In the genomic region with DNA sequence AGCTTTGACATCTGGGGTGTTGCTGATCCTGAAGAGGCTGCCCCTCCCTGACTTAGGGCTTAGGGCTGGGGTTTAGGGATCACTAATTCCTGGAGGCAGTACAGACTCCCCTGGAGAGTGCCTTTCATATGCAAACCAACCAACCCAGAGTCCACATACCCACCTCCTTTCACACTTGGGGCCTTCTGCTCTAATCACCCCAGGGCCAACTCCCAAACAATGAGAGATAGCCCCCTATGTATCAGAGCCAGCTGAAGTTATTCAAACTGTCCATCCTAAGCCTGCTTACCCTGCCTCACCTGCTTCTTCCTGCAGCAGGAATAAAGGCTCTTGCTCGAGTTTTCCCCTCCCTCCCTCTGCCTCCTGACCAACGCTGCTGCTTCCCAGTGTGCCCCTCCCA, we compare ENCODE assay signal across 23 cellular contexts. TPM values are rescaled to one million over a fixed set of nuclear protein-coding genes. Genes with fewer than 3 reads are reported as not detected.
DNase-seq lines count a peak whose midpoint lies in the region; ATAC-seq, FAIRE-seq and TF ChIP-seq lines count a peak whose summit lies in the region.
"Had no signal": no experiment of that assay in that cellular context is flagged by ENCODE, and none has a peak within 500 bp of the region (broad histone marks: within the 10 kb centered on the region; RNA-seq: fewer than 3 reads in every experiment).

No MANE protein-coding gene starts in this region.

- H3K27me3 Mint-ChIP-seq in astrocyte (ENCODE audit: low read depth, unreplicated experiment): peaks cover 55% of the 10 kb centered on the region

- WGBS in iPS DF 6.9 (ENCODE audit: insufficient coverage, insufficient read length): no CpG with 5 or more reads among the region's 2 CpGs
- WGBS in aorta, 2 donors: 23 to 35% methylated on average over 2 of the region's 2 CpGs

- DNase-seq in NCI-H146 (lab: John Stamatoyannopoulos, UW): peak; percentile 80
- no peak for DNase-seq in astrocyte (ENCODE audit: low read depth)
- DNase-seq in iPS DF 6.9 (ENCODE audit: low read depth, low spot score): peak; percentile 82
- DNase-seq in stimulated activated effector memory CD8-positive, alpha-beta T cell treated with anti-CD3 and anti-CD28 coated beads, Interleukin-12 subunit alpha, Interleukin-12 subunit beta, amount 100 ng/mL, for 72 hours (ENCODE audit: low spot score in 2 of 2): no peak
- no peak for DNase-seq in dedifferentiated amniotic fluid mesenchymal stem cell (ENCODE audit: extremely low spot score)
- DNase-seq in aorta: no peak
- DNase-seq: CD4-positive, alpha-beta memory T cell; DND-41; GM23248; KG1; NCI-H1092; NCI-H1436; NCI-H2029; NCI-H2227 treated with DMSO at 0.1 percent for 48 hours; NCI-H510A; NCI-H774; OCI-M1; SJCRH30 had no signal

- H3K4me3 Mint-ChIP-seq in astrocyte (ENCODE audit: unreplicated experiment): no peak overlapping the region
- no peak overlapping the region for H3K4me3 Mint-ChIP-seq in stimulated activated effector memory CD8-positive, alpha-beta T cell treated with anti-CD3 and anti-CD28 coated beads, Interleukin-12 subunit alpha, Interleukin-12 subunit beta, amount 100 ng/mL, for 72 hours
- H3K4me3 Mint-ChIP-seq: CD4-positive, alpha-beta memory T cell had no signal

- H3K27ac ChIP-seq in astrocyte (ENCODE audit: low read depth, low read length): no peak overlapping the region
- H3K27ac ChIP-seq in iPS DF 6.9 (ENCODE audit: low read length): no peak overlapping the region
- H3K27ac ChIP-seq in aorta (ENCODE audit: low read depth in 1 of 2, low read length in 2 of 2): no peak overlapping the region
- H3K27ac ChIP-seq: BLaER1, GM23248, SJCRH30 had no signal

- ATAC-seq in stimulated activated effector memory CD8-positive, alpha-beta T cell treated with anti-CD3 and anti-CD28 coated beads, Interleukin-12 subunit alpha, Interleukin-12 subunit beta, amount 100 ng/mL, for 72 hours: peak; percentile 13
- no peak for ATAC-seq in activated CD4-positive, CD25-positive, alpha-beta regulatory T cell treated with anti-CD3 and anti-CD28 coated beads, Interleukin-2, amount 50 U/mL, for 24 hours
- ATAC-seq in aorta (ENCODE audit: low FRiP score): no peak

- no peak overlapping the region for H3K4me3 ChIP-seq in astrocyte (ENCODE audit: insufficient read depth, low read depth, low read length)
- H3K4me3 ChIP-seq in iPS DF 6.9 (ENCODE audit: low read length): no peak overlapping the region
- no peak overlapping the region for H3K4me3 ChIP-seq in aorta (ENCODE audit: low read length in 2 of 2)
- H3K4me3 ChIP-seq: BLaER1, GM23248, SJCRH30 had no signal

- no peak for FAIRE-seq in astrocyte (lab: Jason Lieb, UNC)
- FAIRE-seq: GM12891, HTR-8/SVneo, RCC 7860 had no signal

- H3K4me2 ChIP-seq in astrocyte (ENCODE audit: low read length): no peak overlapping the region
- H3K4me2 ChIP-seq: BLaER1 had no signal

- no peaks in the 10 kb centered on the region for H3K9me3 ChIP-seq in astrocyte (ENCODE audit: insufficient read depth, low read depth, low read length)
- H3K9me3 ChIP-seq in iPS DF 6.9 (ENCODE audit: control insufficient read depth, insufficient read depth, low read length): no peaks in the 10 kb centered on the region
- no peaks in the 10 kb centered on the region for H3K9me3 ChIP-seq in aorta (ENCODE audit: control insufficient read depth, low read length)
- H3K9me3 ChIP-seq: SJCRH30 had no signal

- TF ChIP-seq CTCF in astrocyte (IDR thresholded peaks at IDR 0.05; ENCODE audit: insufficient read depth, low read depth, low read length): no peak

- H3K4me1 Mint-ChIP-seq in astrocyte (ENCODE audit: low read depth, unreplicated experiment): no peaks in the 10 kb centered on the region
- no peaks in the 10 kb centered on the region for H3K4me1 Mint-ChIP-seq in stimulated activated effector memory CD8-positive, alpha-beta T cell treated with anti-CD3 and anti-CD28 coated beads, Interleukin-12 subunit alpha, Interleukin-12 subunit beta, amount 100 ng/mL, for 72 hours
- H3K4me1 Mint-ChIP-seq: CD4-positive, alpha-beta memory T cell had no signal

- H3K4me1 ChIP-seq in astrocyte (ENCODE audit: insufficient read depth, low read length) (no peaks in the 10 kb centered on the region), iPS DF 6.9 (ENCODE audit: control insufficient read depth, insufficient read depth, low read length) (peaks cover 2% of the 10 kb centered on the region; the same call in 1 of the 2 replicates), aorta (ENCODE audit: control insufficient read depth in 1 of 2, insufficient read depth in 2 of 2, low read length in 2 of 2) (no peaks in the 10 kb centered on the region)
- H3K4me1 ChIP-seq: SJCRH30 had no signal

- H3K9ac ChIP-seq in astrocyte (ENCODE audit: low read length): no peak overlapping the region
- H3K9ac ChIP-seq: BLaER1, GM23248 had no signal

- peaks cover 6% of the 10 kb centered on the region for H3K9me3 Mint-ChIP-seq in astrocyte (ENCODE audit: unreplicated experiment)
- H3K9me3 Mint-ChIP-seq in stimulated activated effector memory CD8-positive, alpha-beta T cell treated with anti-CD3 and anti-CD28 coated beads, Interleukin-12 subunit alpha, Interleukin-12 subunit beta, amount 100 ng/mL, for 72 hours: no peaks in the 10 kb centered on the region

- no peaks in the 10 kb centered on the region for H3K79me2 ChIP-seq in astrocyte (ENCODE audit: insufficient read depth, low read length)

- intact Hi-C loops in aorta (cut with DNase I): no loop called here

- H3K36me3 Mint-ChIP-seq in astrocyte (ENCODE audit: low read depth, unreplicated experiment): no peaks in the 10 kb centered on the region
- H3K36me3 Mint-ChIP-seq in stimulated activated effector memory CD8-positive, alpha-beta T cell treated with anti-CD3 and anti-CD28 coated beads, Interleukin-12 subunit alpha, Interleukin-12 subunit beta, amount 100 ng/mL, for 72 hours: no peaks in the 10 kb centered on the region
- H3K36me3 Mint-ChIP-seq: CD4-positive, alpha-beta memory T cell had no signal

- no peak overlapping the region for H3K27ac Mint-ChIP-seq in astrocyte (ENCODE audit: unreplicated experiment)
- H3K27ac Mint-ChIP-seq in stimulated activated effector memory CD8-positive, alpha-beta T cell treated with anti-CD3 and anti-CD28 coated beads, Interleukin-12 subunit alpha, Interleukin-12 subunit beta, amount 100 ng/mL, for 72 hours: no peak overlapping the region
- H3K27ac Mint-ChIP-seq: CD4-positive, alpha-beta memory T cell had no signal

- H2AFZ ChIP-seq in astrocyte (ENCODE audit: low read depth, low read length): peak overlapping the region; percentile 11
- H2AFZ ChIP-seq: GM23248 had no signal

- H4K20me1 ChIP-seq in astrocyte (ENCODE audit: insufficient read depth, low read length): no peaks in the 10 kb centered on the region
- H4K20me1 ChIP-seq: BLaER1 had no signal

- H3K36me3 ChIP-seq in astrocyte (ENCODE audit: insufficient read depth, low read length): no peaks in the 10 kb centered on the region
- H3K36me3 ChIP-seq in iPS DF 6.9 (ENCODE audit: control insufficient read depth, insufficient read depth, low read length): no peaks in the 10 kb centered on the region
- no peaks in the 10 kb centered on the region for H3K36me3 ChIP-seq in aorta (ENCODE audit: control insufficient read depth in 1 of 2, insufficient read depth in 2 of 2, low read length in 1 of 2)
- H3K36me3 ChIP-seq: BLaER1, SJCRH30 had no signal

- H3K27me3 ChIP-seq in astrocyte (ENCODE audit: insufficient read depth, low read length): peaks cover 5% of the 10 kb centered on the region
- peaks cover 51% of the 10 kb centered on the region for H3K27me3 ChIP-seq in iPS DF 6.9 (ENCODE audit: control insufficient read depth, insufficient read depth, low read length)
- no peaks in the 10 kb centered on the region for H3K27me3 ChIP-seq in aorta (ENCODE audit: control insufficient read depth in 1 of 2, insufficient read depth in 2 of 2, low read length in 1 of 2)
- H3K27me3 ChIP-seq: BLaER1, SJCRH30 had no signal

RNA-seq across cellular contexts. Expression of a gene that starts 51.8 kb away (rescaled TPM):
- total RNA-seq in astrocyte: 3.2 and 3.5 TPM in 2 replicates
- total RNA-seq in aorta: 1 to 10 TPM; 1.5 to 3.3 TPM
- 10 to 100 TPM in 1 of 2 donors, under 1 TPM in 1; 0.82 to 14.5 TPM for polyA plus RNA-seq in aorta

Comparison
In these comparisons a context has a peak if more than half of its experiments do, and no peak if none do; other contexts are left out.
1. DNase-seq: peak in NCI-H146 (single experiment) and iPS DF 6.9 (single experiment); none in astrocyte (single experiment), stimulated activated effector memory CD8-positive, alpha-beta T cell treated with anti-CD3 and anti-CD28 coated beads, Interleukin-12 subunit alpha, Interleukin-12 subunit beta, amount 100 ng/mL, for 72 hours (0 of 2), dedifferentiated amniotic fluid mesenchymal stem cell (single experiment) and aorta (0 of 2).